8 cellular contexts compared by ENCODE assay signal in the genomic region with DNA sequence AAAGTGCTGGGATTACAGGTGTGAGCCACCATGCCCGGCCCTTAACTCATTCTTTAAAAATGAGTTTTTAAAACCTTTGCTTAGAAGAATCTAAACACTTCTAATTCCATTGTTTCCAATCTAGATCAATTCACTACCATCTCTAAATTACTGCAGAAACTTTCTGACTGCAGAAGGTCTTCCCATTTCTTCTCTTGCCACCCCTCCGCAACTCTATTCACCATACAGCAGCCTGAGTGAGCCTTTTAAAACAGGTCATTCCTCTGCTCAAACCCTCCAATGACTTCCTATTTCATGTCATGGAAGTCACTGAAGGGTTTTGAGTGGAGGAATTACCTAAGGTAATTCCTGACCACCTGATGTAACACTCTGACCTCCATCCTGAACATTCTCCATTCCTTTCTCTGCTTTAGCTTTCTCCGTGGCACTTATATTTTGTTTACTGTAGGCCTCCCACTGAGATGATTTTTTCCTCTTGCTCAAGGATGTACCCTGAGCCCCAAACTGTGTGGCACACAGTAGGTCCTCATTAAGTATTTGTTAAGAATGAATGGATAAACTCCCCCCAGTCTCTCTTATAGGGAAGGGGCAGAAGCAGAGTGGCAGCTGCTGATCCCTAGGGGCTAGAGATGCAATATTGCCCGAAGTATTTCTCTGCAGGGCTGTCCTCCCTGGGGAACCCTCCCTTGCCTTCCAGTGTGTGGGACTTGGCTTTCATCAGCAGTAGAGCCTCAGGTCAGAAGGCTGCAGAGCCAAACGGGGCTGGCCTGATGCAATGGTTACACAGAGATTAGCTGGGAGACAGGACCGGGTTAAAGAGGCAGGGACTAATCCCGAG. TPM values are rescaled to one million over a fixed set of nuclear protein-coding genes. Genes with fewer than 3 reads are reported as not detected.
A peak's percentile ranks its signal among the peaks of the same experiment; 100 is the strongest.
DNase-seq lines count a peak whose midpoint lies in the region; ATAC-seq, FAIRE-seq and TF ChIP-seq lines count a peak whose summit lies in the region.

No MANE protein-coding gene starts in this region.

- no peak for TF ChIP-seq POLR2A in lower leg skin (IDR thresholded peaks at IDR 0.05)
- TF ChIP-seq POLR2A in thyroid gland (IDR thresholded peaks at IDR 0.05) = no peak

- H3K4me3 ChIP-seq in GM06990 (replicated peaks; ENCODE audit: low read depth, low read length) (peak overlapping the region; percentile 95), lower leg skin (ENCODE audit: low read depth, poor library complexity, severe bottlenecking) (peak overlapping the region; percentile 85), thyroid gland (replicated peaks in 1 of 3) (peak overlapping the region; percentile 82 to 97 (median 85))

- H3K27me3 ChIP-seq in GM06990 (replicated peaks; ENCODE audit: control insufficient read depth, insufficient read depth, low read length) = no peaks in the 10 kb centered on the region
- no peaks in the 10 kb centered on the region for H3K27me3 ChIP-seq in thyroid gland

- no peak for DNase-seq in GM06990 (ENCODE audit: extremely low read depth, insufficient read length)
- DNase-seq in NCI-H82 treated with DMSO at 0.1 percent for 48 hours (lab: John Stamatoyannopoulos, UW; ENCODE audit: unreplicated experiment) = peak; percentile 48
- DNase-seq in caudate nucleus (lab: John Stamatoyannopoulos, UW) = no peak
- DNase-seq in lower leg skin (ENCODE audit: low spot score in 2 of 2) = peak; percentile 44 to 85
- peak; percentile 18 to 27 for DNase-seq in thyroid gland
- no peak for DNase-seq in GM19239 (ENCODE audit: insufficient read length, low spot score)

- TF ChIP-seq CTCF in GM06990 (IDR thresholded peaks at IDR 0.05; ENCODE audit: insufficient read depth, low read length, poor library complexity, severe bottlenecking) (no peak), lower leg skin (IDR thresholded peaks at IDR 0.05) (no peak), thyroid gland (IDR thresholded peaks at IDR 0.05) (no peak)

- H3K9me3 ChIP-seq in thyroid gland = no peaks in the 10 kb centered on the region

- intact Hi-C loops in lower leg skin (cut with DNase I; ENCODE audit: low total_unique reads) = loop anchor here (5.0 kb wide), 1 partner anchor 1492 kb away; no protein-coding TSS in a partner anchor
- intact Hi-C loops in thyroid gland (cut with DNase I) = no loop called here

- H3K27ac ChIP-seq in caudate nucleus (ENCODE audit: low read depth, low read length) = peak overlapping the region; percentile 95
- H3K27ac ChIP-seq in thyroid gland = peak overlapping the region; percentile 97

- ATAC-seq in GM19035 (IDR thresholded peaks at IDR 0.05; ENCODE audit: unreplicated experiment) = no peak
- no peak for ATAC-seq in HG03571 (IDR thresholded peaks at IDR 0.05; ENCODE audit: unreplicated experiment)

- peaks cover 42 to 48% of the 10 kb centered on the region in 2 donors for H3K4me1 ChIP-seq in thyroid gland

- H3K36me3 ChIP-seq in GM06990 (ENCODE audit: control insufficient read depth, insufficient read depth, low read length) (peaks cover 27% of the 10 kb centered on the region), thyroid gland (peaks cover 33% of the 10 kb centered on the region in 2 donors)

- FAIRE-seq in GM19239 (lab: Jason Lieb, UNC) = no peak

- 25 to 26% methylated on average over 7 of the region's 7 CpGs for WGBS in lower leg skin, 2 donors
- 25 to 27% methylated on average over 7 of the region's 7 CpGs for WGBS in thyroid gland, 2 donors

RNA-seq across cellular contexts. Expression of a gene that starts 1.2 kb away (rescaled TPM):
- 10 to 100 TPM; 27.6 to 58.2 (median 41.6) TPM for total RNA-seq in lower leg skin
- 10 to 100 TPM; 44.5 to 71.3 (median 53.8) TPM for total RNA-seq in thyroid gland

RNA-seq across cellular contexts. Expression of a gene that starts 3.5 kb away (rescaled TPM):
- total RNA-seq in lower leg skin (10 to 100 TPM; 13.8 to 50.4 (median 26.5) TPM), thyroid gland (10 to 100 TPM; 18.9 to 59.7 (median 51.9) TPM)

RNA-seq across cellular contexts. Expression of a gene that starts 27.9 kb away (rescaled TPM):
- total RNA-seq in lower leg skin (100 to 1,000 TPM; 166 to 257 (median 181) TPM), thyroid gland (100 to 1,000 TPM; 164 to 199 (median 193) TPM)

RNA-seq across cellular contexts. Expression of a gene that starts 30.7 kb away (rescaled TPM):
- total RNA-seq in lower leg skin (1 to 10 TPM in 1 of 4 donors, under 1 TPM in 3; 0.08 to 1.2 (median 0.23) TPM), thyroid gland (under 1 TPM; 0.34 to 0.67 (median 0.51) TPM)

RNA-seq across cellular contexts. Expression of a gene that starts 31.3 kb away (rescaled TPM):
- total RNA-seq in lower leg skin = 100 to 1,000 TPM in 1 of 4 donors, 10 to 100 TPM in 3; 37.7 to 386 (median 51.4) TPM
- total RNA-seq in thyroid gland = 100 to 1,000 TPM in 2 of 4 donors, 10 to 100 TPM in 2; 55.2 to 173 (median 97.8) TPM

Comparison
In these comparisons a context has a peak if more than half of its experiments do, and no peak if none do; other contexts are left out.
1. DNase-seq: peak in NCI-H82 treated with DMSO at 0.1 percent for 48 hours (single experiment), lower leg skin (2 of 2) and thyroid gland (2 of 2); none in GM06990 (single experiment), caudate nucleus (0 of 61) and GM19239 (single experiment).
2. Peak in every context shown above with its lines, with median percentiles within 50 percentile points of each other: H3K4me3 ChIP-seq.